ENCODE assay signal across 8 cellular contexts in the genomic region with DNA sequence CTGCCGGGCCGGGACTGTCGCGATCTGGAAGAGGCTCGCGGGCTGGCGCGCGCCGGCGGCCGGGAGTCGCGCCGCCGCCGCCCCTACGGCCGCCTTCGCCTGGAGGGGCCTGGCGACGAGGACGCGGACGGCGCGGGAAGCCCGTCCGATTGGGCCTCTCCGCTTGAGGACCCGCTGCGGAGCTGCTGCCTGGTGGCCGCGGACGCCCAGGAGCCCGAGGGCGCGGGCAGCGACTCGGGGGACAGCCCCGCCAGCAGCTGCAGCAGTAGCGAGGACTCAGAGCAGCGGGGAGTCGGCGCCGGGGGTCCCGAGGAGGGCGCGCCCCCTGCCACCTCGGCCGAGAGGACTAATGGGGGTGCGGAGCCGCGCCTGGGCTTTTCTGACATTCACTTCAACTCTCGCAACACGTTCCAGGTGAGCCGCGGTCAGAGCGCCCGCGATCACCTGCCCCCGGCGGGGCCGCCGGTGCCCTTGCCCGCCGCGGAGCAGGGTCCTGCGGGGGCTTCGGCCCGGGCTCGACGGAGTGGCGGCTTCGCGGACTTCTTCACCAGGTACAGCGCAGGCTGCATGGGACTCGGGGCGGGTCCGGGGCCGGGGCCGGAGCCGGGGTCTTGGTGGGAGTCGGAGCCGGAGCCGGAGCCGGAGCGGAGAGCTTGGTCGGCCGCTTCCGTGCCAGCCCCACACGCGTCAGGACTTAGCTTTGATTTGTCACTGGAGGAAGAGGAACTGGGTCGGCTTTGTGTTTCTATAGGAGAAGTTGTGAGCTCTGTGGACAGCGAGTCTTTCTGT. TPM values are rescaled to one million over a fixed set of nuclear protein-coding genes. Genes with fewer than 3 reads are reported as not detected.
DNase-seq lines count a peak whose midpoint lies in the region; ATAC-seq, FAIRE-seq and TF ChIP-seq lines count a peak whose summit lies in the region.

No MANE protein-coding gene starts in this region.

- in situ Hi-C loops in GM13977 (cut with MboI; ENCODE audit: low pct_unique_long_range_greater_than_20kb, low sequenced_read_pairs, unreplicated experiment) = no loop called here

- H3K9me1 ChIP-seq in endothelial cell of umbilical vein (replicated peaks; ENCODE audit: control insufficient read depth, extremely low read depth, insufficient read depth, low read length) = no peaks in the 10 kb centered on the region

- DNase-seq in A172 (ENCODE audit: low spot score) = peak; percentile 54
- DNase-seq in GM13977 (ENCODE audit: low spot score) = peak; percentile 82
- DNase-seq in NCI-H1417 treated with DMSO at 0.1 percent for 48 hours (lab: John Stamatoyannopoulos, UW) = peak; percentile 4
- DNase-seq in endothelial cell of umbilical vein (ENCODE audit: low read depth, low spot score) = peak; percentile 81
- peak; percentile 66 for DNase-seq in mesendoderm
- DNase-seq in suprapubic skin (ENCODE audit: low spot score in 2 of 2) = peak in 1 of 2 donors; percentile 79

- H4K5ac ChIP-seq in mesendoderm (ENCODE audit: low read length) = no peak overlapping the region

- intact Hi-C loops in endothelial cell of umbilical vein (cut with micrococcal nuclease) = loop anchor here (1.0 kb wide), 2 partner anchors 41 to 142 kb away; partner anchors contain the start of gene HELLS

- TF ChIP-seq EP300 in suprapubic skin (IDR thresholded peaks at IDR 0.05) = no peak

- H2BK15ac ChIP-seq in mesendoderm (replicated peaks; ENCODE audit: low read depth) = no peak overlapping the region

- no peaks in the 10 kb centered on the region for H3K9me3 ChIP-seq in endothelial cell of umbilical vein (replicated peaks; ENCODE audit: control insufficient read depth, insufficient read depth, low read length)
- no peaks in the 10 kb centered on the region for H3K9me3 ChIP-seq in suprapubic skin

- no peak overlapping the region for H3K4ac ChIP-seq in mesendoderm (ENCODE audit: low read depth, low read length)

- no TSS peak for BruUV-seq in endothelial cell of umbilical vein (replicated peaks; lab: Mats Ljungman, UMichigan)

- H2BK5ac ChIP-seq in mesendoderm (ENCODE audit: low read length) = no peak overlapping the region

- H4K8ac ChIP-seq in mesendoderm (ENCODE audit: low read depth, low read length) = no peak overlapping the region

- H3K9ac ChIP-seq in endothelial cell of umbilical vein (replicated peaks; ENCODE audit: extremely low read depth, insufficient read depth, low read length) (peak overlapping the region; percentile 73), mesendoderm (ENCODE audit: low read length) (peak overlapping the region; percentile 84)

- H3K18ac ChIP-seq in mesendoderm (ENCODE audit: low read length) = peak overlapping the region; percentile 97

- H3K4me2 ChIP-seq in endothelial cell of umbilical vein (ENCODE audit: insufficient read depth, low read length) (peak overlapping the region; percentile 96), mesendoderm (ENCODE audit: low read length) (peak overlapping the region; percentile 91)

- H4K20me1 ChIP-seq in endothelial cell of umbilical vein (replicated peaks; ENCODE audit: control insufficient read depth, extremely low read depth, insufficient read depth, low read length) = no peaks in the 10 kb centered on the region

- peak overlapping the region; percentile 67 for H3K27ac ChIP-seq in endothelial cell of umbilical vein (ENCODE audit: insufficient read depth, low read depth, low read length)
- H3K27ac ChIP-seq in mesendoderm (ENCODE audit: low read depth, low read length) = peak overlapping the region; percentile 89
- peak overlapping the region; percentile 97 for H3K27ac ChIP-seq in suprapubic skin

- TF ChIP-seq CTCF in GM13977 (IDR thresholded peaks at IDR 0.05; ENCODE audit: extremely low read depth, insufficient read depth, missing control alignments) (no peak), WI38 (IDR thresholded peaks at IDR 0.05; ENCODE audit: low read depth, low read length) (no peak), endothelial cell of umbilical vein (IDR thresholded peaks at IDR 0.05; ENCODE audit: extremely low read depth in 1 of 2, insufficient read depth in 1 of 2, low read depth in 1 of 2, low read length in 2 of 2) (no peak), suprapubic skin (IDR thresholded peaks at IDR 0.05) (no peak)

- CTCF ChIA-PET in endothelial cell of umbilical vein (lab: Charles Lee) = interaction anchor here (0.6 to 4.9 kb wide), 10 partner anchors 9 to 83 kb away, joined by 3 to 63 read pairs (median 4); partner anchors contain the start of gene NOC3L

- H3K79me1 ChIP-seq in mesendoderm (ENCODE audit: low read length) = peaks cover 1% of the 10 kb centered on the region

- peaks cover 22% of the 10 kb centered on the region for H3K79me2 ChIP-seq in endothelial cell of umbilical vein (ENCODE audit: control insufficient read depth, insufficient read depth, low read length)
- H3K79me2 ChIP-seq in mesendoderm (ENCODE audit: control insufficient read depth, insufficient read depth, low read length) = no peaks in the 10 kb centered on the region

- no peak overlapping the region for H2AK5ac ChIP-seq in mesendoderm (ENCODE audit: low read length)

- no peaks in the 10 kb centered on the region for H3K36me3 ChIP-seq in endothelial cell of umbilical vein (ENCODE audit: control insufficient read depth in 2 of 2, extremely low read depth in 1 of 2, insufficient read depth in 2 of 2, low read length in 2 of 2)
- H3K36me3 ChIP-seq in mesendoderm (ENCODE audit: control insufficient read depth, insufficient read depth, low read length) = no peaks in the 10 kb centered on the region
- H3K36me3 ChIP-seq in suprapubic skin = no peaks in the 10 kb centered on the region

- TF ChIP-seq POLR2A in endothelial cell of umbilical vein (IDR thresholded peaks at IDR 0.05; ENCODE audit: low read depth, low read length) (no peak), suprapubic skin (IDR thresholded peaks at IDR 0.05) (peak in 1 of 2 donors; percentile 22)

- peak overlapping the region; percentile 86 for H3K4me3 ChIP-seq in WI38 (ENCODE audit: low read depth, low read length)
- H3K4me3 ChIP-seq in endothelial cell of umbilical vein (replicated peaks in 1 of 3; ENCODE audit: insufficient read depth in 1 of 3, low read depth in 1 of 3, low read length in 3 of 3) = peak overlapping the region; percentile 71 to 95 (median 82)
- H3K4me3 ChIP-seq in mesendoderm (ENCODE audit: low read length) = peak overlapping the region; percentile 69
- peak overlapping the region; percentile 99 for H3K4me3 ChIP-seq in suprapubic skin

- H3K23ac ChIP-seq in mesendoderm (ENCODE audit: low read length) = no peak overlapping the region

- peak overlapping the region; percentile 67 for H2AFZ ChIP-seq in endothelial cell of umbilical vein (ENCODE audit: low read depth, low read length)

- H3K56ac ChIP-seq in mesendoderm (ENCODE audit: low read length) = peak overlapping the region; percentile 92

- H3K27me3 ChIP-seq in endothelial cell of umbilical vein (ENCODE audit: control insufficient read depth in 2 of 2, insufficient read depth in 2 of 2, low read length in 2 of 2) = no peaks in the 10 kb centered on the region
- no peaks in the 10 kb centered on the region for H3K27me3 ChIP-seq in mesendoderm (ENCODE audit: insufficient read depth, low read length, poor library complexity)
- no peaks in the 10 kb centered on the region for H3K27me3 ChIP-seq in suprapubic skin

- dilution Hi-C loops in endothelial cell of umbilical vein (cut with MboI; ENCODE audit: extremely low pct_ligation_motif_present, low sequenced_read_pairs) = no loop called here

- POLR2A ChIA-PET in endothelial cell of umbilical vein (lab: Charles Lee) = interaction anchor here (1.2 to 1.6 kb wide), 2 partner anchors 41 to 142 kb away, joined by 3 to 4 read pairs; partner anchors contain the start of gene HELLS

- no CpG with 5 or more reads among the region's 95 CpGs for WGBS in mesendoderm (ENCODE audit: extremely low coverage, insufficient coverage, low lambda C conversion rate)
- under 1% methylated on average over 32 of the region's 95 CpGs for WGBS in suprapubic skin

- H3K4me1 ChIP-seq in endothelial cell of umbilical vein (ENCODE audit: control insufficient read depth, extremely low read depth, insufficient read depth, low read length) = peaks cover 3% of the 10 kb centered on the region
- H3K4me1 ChIP-seq in mesendoderm (ENCODE audit: control insufficient read depth, low read depth, low read length) = no peaks in the 10 kb centered on the region
- peaks cover 24% of the 10 kb centered on the region for H3K4me1 ChIP-seq in suprapubic skin

- peak; percentile 51 for ATAC-seq in HG02763 (IDR thresholded peaks at IDR 0.05; ENCODE audit: unreplicated experiment)

- H2BK120ac ChIP-seq in mesendoderm (ENCODE audit: low read depth, low read length) = no peak overlapping the region

- FAIRE-seq in endothelial cell of umbilical vein (lab: Jason Lieb, UNC) = peak; percentile 80

TF ChIP-seq in endothelial cell of umbilical vein, 7 proteins besides CTCF, POLR2A, EP300 and RAD21:
- TF ChIP-seq POLR2AphosphoS5 (IDR thresholded peaks at IDR 0.05; ENCODE audit: insufficient read depth, low read depth, low read length) (peak; percentile 29), FOS (IDR thresholded peaks at IDR 0.05; ENCODE audit: borderline replicate concordance, insufficient read depth, low read length) (no peak)

RNA-seq across cellular contexts. Expression of gene TBC1D12, which starts 0.9 kb away (rescaled TPM):
- 11.4 and 17.4 TPM in 2 replicates for total RNA-seq in A172 (2014; rRNA removed; shearing (Covaris generic))
- total RNA-seq in endothelial cell of umbilical vein = 7.1 and 7.3 TPM in 2 replicates
- 2.9 and 3.2 TPM in 2 replicates for polyA plus RNA-seq in endothelial cell of umbilical vein
- 2.7 and 3.0 TPM in 2 replicates for polyA plus RNA-seq in endothelial cell of umbilical vein (2011; cell fraction: cytosol; rRNA removed)
- polyA plus RNA-seq in endothelial cell of umbilical vein (2011; cell fraction: nucleus; rRNA removed) = 7.5 and 11.6 TPM in 2 replicates
- 4.1 and 4.4 TPM in 2 replicates for polyA plus RNA-seq in endothelial cell of umbilical vein (2012)
- 4.5 and 4.7 TPM in 2 replicates for polyA minus RNA-seq in endothelial cell of umbilical vein
- 3.1 TPM for polyA minus RNA-seq in endothelial cell of umbilical vein (2011; cell fraction: cytosol; rRNA and poly(A)+ RNA removed)
- polyA minus RNA-seq in endothelial cell of umbilical vein (2011; cell fraction: nucleus; rRNA and poly(A)+ RNA removed) = 7.6 and 11.5 TPM in 2 replicates
- 2.5 TPM for polyA plus RNA-seq in mesendoderm (2013, experiment 1 of 2)
- 2.0 TPM for polyA plus RNA-seq in mesendoderm (2013, experiment 2 of 2)
- total RNA-seq in suprapubic skin = 10 to 100 TPM; 10.5 to 17.7 (median 12.8) TPM

RNA-seq across cellular contexts. Expression of gene NOC3L, which starts 40.5 kb away (rescaled TPM):
- 46.5 and 63.7 TPM in 2 replicates for total RNA-seq in A172 (2014; rRNA removed; shearing (Covaris generic))
- total RNA-seq in endothelial cell of umbilical vein = 19.8 and 20.5 TPM in 2 replicates
- 3.4 and 4.3 TPM in 2 replicates for polyA plus RNA-seq in endothelial cell of umbilical vein
- polyA plus RNA-seq in endothelial cell of umbilical vein (2011; cell fraction: cytosol; rRNA removed) = 4.7 and 5.0 TPM in 2 replicates
- polyA plus RNA-seq in endothelial cell of umbilical vein (2011; cell fraction: nucleus; rRNA removed) = 14.8 and 22.7 TPM in 2 replicates
- 15.5 and 24.1 TPM in 2 replicates for polyA plus RNA-seq in endothelial cell of umbilical vein (2012)
- 7.5 and 8.1 TPM in 2 replicates for polyA minus RNA-seq in endothelial cell of umbilical vein
- polyA minus RNA-seq in endothelial cell of umbilical vein (2011; cell fraction: cytosol; rRNA and poly(A)+ RNA removed) = 13.7 TPM
- polyA minus RNA-seq in endothelial cell of umbilical vein (2011; cell fraction: nucleus; rRNA and poly(A)+ RNA removed) = 10.4 and 15.7 TPM in 2 replicates
- polyA plus RNA-seq in mesendoderm (2013, experiment 1 of 2) = 26.4 TPM
- 27.3 TPM for polyA plus RNA-seq in mesendoderm (2013, experiment 2 of 2)
- total RNA-seq in suprapubic skin = 10 to 100 TPM; 10.0 to 25.3 (median 12.8) TPM
